19 cellular contexts compared by ENCODE assay signal in genomic region chr16:9330036-9330545, GRCh38.
DNase-seq lines count a peak whose midpoint lies in the region; ATAC-seq and TF ChIP-seq lines count a peak whose summit lies in the region.
"Had no signal": no experiment of that assay in that cellular context is flagged by ENCODE, and none has a peak within 500 bp of the region (broad histone marks: within the 10 kb centered on the region; RNA-seq: fewer than 3 reads in every experiment).

No MANE protein-coding gene starts in this region.

- H3K9ac ChIP-seq in BLaER1 (no peak overlapping the region), stomach smooth muscle (ENCODE audit: low read length in 2 of 2) (no peak overlapping the region)

- no peaks in the 10 kb centered on the region for H4K20me1 ChIP-seq in BLaER1

- no peaks in the 10 kb centered on the region for H3K9me3 ChIP-seq in BLaER1
- H3K9me3 ChIP-seq in ascending aorta, result no peaks in the 10 kb centered on the region
- peaks cover 0 to 3% of the 10 kb centered on the region in 2 donors for H3K9me3 ChIP-seq in stomach smooth muscle (ENCODE audit: control insufficient read depth in 2 of 2, low read length in 2 of 2)

- ATAC-seq in natural killer cell treated with Interleukin-12 subunit alpha and Interleukin-12 subunit beta and Interleukin-15 and Interleukin-18, amount 100 ng/mL, for 72 hours, result no peak

- H3K36me3 ChIP-seq in BLaER1 (no peaks in the 10 kb centered on the region), ascending aorta (no peaks in the 10 kb centered on the region), stomach smooth muscle (ENCODE audit: control insufficient read depth in 2 of 2, insufficient read depth in 2 of 2, low read length in 2 of 2) (no peaks in the 10 kb centered on the region)

- H3K4me3 Mint-ChIP-seq in natural killer cell treated with Interleukin-12 subunit alpha and Interleukin-12 subunit beta and Interleukin-15 and Interleukin-18, amount 100 ng/mL, for 72 hours, result no peak overlapping the region
- H3K4me3 Mint-ChIP-seq: B cell; CD4-positive, alpha-beta memory T cell had no signal

- H3K36me3 Mint-ChIP-seq in natural killer cell treated with Interleukin-12 subunit alpha and Interleukin-12 subunit beta and Interleukin-15 and Interleukin-18, amount 100 ng/mL, for 72 hours, result no peaks in the 10 kb centered on the region
- H3K36me3 Mint-ChIP-seq: CD4-positive, alpha-beta memory T cell had no signal

- no peak overlapping the region for H3K27ac Mint-ChIP-seq in natural killer cell treated with Interleukin-12 subunit alpha and Interleukin-12 subunit beta and Interleukin-15 and Interleukin-18, amount 100 ng/mL, for 72 hours
- H3K27ac Mint-ChIP-seq: B cell had no signal

- no peak for TF ChIP-seq CTCF in ascending aorta (IDR thresholded peaks at IDR 0.05)

- intact Hi-C loops in ascending aorta (cut with DNase I), result no loop called here

- H3K27me3 Mint-ChIP-seq in natural killer cell treated with Interleukin-12 subunit alpha and Interleukin-12 subunit beta and Interleukin-15 and Interleukin-18, amount 100 ng/mL, for 72 hours, result peaks cover 3 to 7% of the 10 kb centered on the region in 2 donors

- H3K4me1 Mint-ChIP-seq in natural killer cell treated with Interleukin-12 subunit alpha and Interleukin-12 subunit beta and Interleukin-15 and Interleukin-18, amount 100 ng/mL, for 72 hours (ENCODE audit: low read depth in 2 of 2), result no peaks in the 10 kb centered on the region
- H3K4me1 Mint-ChIP-seq: B cell; CD4-positive, alpha-beta memory T cell had no signal

- H3K27me3 ChIP-seq in BLaER1, result no peaks in the 10 kb centered on the region
- H3K27me3 ChIP-seq in ascending aorta, result no peaks in the 10 kb centered on the region
- no peaks in the 10 kb centered on the region for H3K27me3 ChIP-seq in stomach smooth muscle (ENCODE audit: control insufficient read depth in 1 of 2, insufficient read depth in 2 of 2, low read length in 2 of 2)

- H3K9me3 Mint-ChIP-seq in natural killer cell treated with Interleukin-12 subunit alpha and Interleukin-12 subunit beta and Interleukin-15 and Interleukin-18, amount 100 ng/mL, for 72 hours, result no peaks in the 10 kb centered on the region

- H3K4me3 ChIP-seq in BLaER1, result no peak overlapping the region
- H3K4me3 ChIP-seq in ascending aorta, result peak overlapping the region in 1 of 2 donors; percentile 23
- peak overlapping the region; percentile 17 to 49 for H3K4me3 ChIP-seq in stomach smooth muscle (ENCODE audit: low read length in 2 of 2)

- H3K4me1 ChIP-seq in BLaER1 (peaks cover 17% of the 10 kb centered on the region), ascending aorta (peaks cover 2 to 18% of the 10 kb centered on the region in 2 donors), stomach smooth muscle (ENCODE audit: control insufficient read depth, insufficient read depth, low read length) (peaks cover 10% of the 10 kb centered on the region)

- DNase-seq in ascending aorta (ENCODE audit: low spot score in 2 of 2), result no peak
- DNase-seq in fibroblast of peridontal ligament (ENCODE audit: extremely low read depth), result peak; percentile 8
- no peak for DNase-seq in DMS53 treated with DMSO at 0.1 percent for 48 hours (lab: John Stamatoyannopoulos, UW; ENCODE audit: unreplicated experiment)
- DNase-seq in natural killer cell treated with Interleukin-12 subunit alpha and Interleukin-12 subunit beta and Interleukin-15 and Interleukin-18, amount 100 ng/mL, for 72 hours (ENCODE audit: low spot score), result no peak
- DNase-seq in HuH-7 (ENCODE audit: low spot score), result no peak
- no peak for DNase-seq in globus pallidus (ENCODE audit: low spot score)
- DNase-seq: CD4-positive, alpha-beta memory T cell; DND-41; GDM1; GOT3; KG1; NCI-H1436; NCI-H2081; NCI-H510A treated with DMSO at 0.1 percent for 48 hours; NCI-H82 had no signal

- H3K4me2 ChIP-seq in BLaER1, result peak overlapping the region; percentile 66

- H3K27ac ChIP-seq in BLaER1 (no peak overlapping the region), ascending aorta (peak overlapping the region; percentile 68 to 71), stomach smooth muscle (ENCODE audit: low read length) (peak overlapping the region; percentile 41)
- H3K27ac ChIP-seq: 22Rv1 had no signal
